Comparison of ENCODE assay signal across 10 cellular contexts in genomic region chr12:77999074-77999715, GRCh38.
A peak's percentile ranks its signal among the peaks of the same experiment; 100 is the strongest.
DNase-seq lines count a peak whose midpoint lies in the region; ATAC-seq and TF ChIP-seq lines count a peak whose summit lies in the region.
"Had no signal": no experiment of that assay in that cellular context is flagged by ENCODE, and none has a peak within 500 bp of the region (broad histone marks: within the 10 kb centered on the region; RNA-seq: fewer than 3 reads in every experiment).

No MANE protein-coding gene starts in this region.

- H3K4me1 Mint-ChIP-seq in H9 = no peaks in the 10 kb centered on the region
- no peaks in the 10 kb centered on the region for H3K4me1 Mint-ChIP-seq in MCF 10A (ENCODE audit: insufficient read depth, unreplicated experiment)

- H3K4ac ChIP-seq in H9 (ENCODE audit: low read depth, low read length) = no peak overlapping the region

- H3K9me3 Mint-ChIP-seq in H9 (no peaks in the 10 kb centered on the region), MCF 10A (ENCODE audit: unreplicated experiment) (no peaks in the 10 kb centered on the region)
- H3K9me3 Mint-ChIP-seq: brain had no signal

- TF ChIP-seq CTCF in H9 (conservative IDR thresholded peaks at IDR 0.05) (no peak), lower lobe of right lung (IDR thresholded peaks at IDR 0.05) (no peak), MCF 10A (IDR thresholded peaks at IDR 0.05; ENCODE audit: unreplicated experiment) (no peak)

- no peak overlapping the region for H3K27ac ChIP-seq in H9 (ENCODE audit: insufficient read length, low read depth, low read length)
- H3K27ac ChIP-seq in lower lobe of right lung = no peak overlapping the region
- H3K27ac ChIP-seq: thyroid gland had no signal

- no peak overlapping the region for H3K4me3 ChIP-seq in lower lobe of right lung
- H3K4me3 ChIP-seq: thyroid gland had no signal

- H2BK12ac ChIP-seq in H9 (ENCODE audit: insufficient read length, low read depth, low read length) = no peak overlapping the region

- no peak overlapping the region for H2AFZ ChIP-seq in H9 (ENCODE audit: low read length)

- WGBS in H9 (ENCODE audit: extremely low coverage, insufficient read length, low lambda C conversion rate) = no CpG with 5 or more reads among the region's 4 CpGs

- H2BK5ac ChIP-seq in H9 (ENCODE audit: insufficient read length, low read length) = no peak overlapping the region

- H3K4me1 ChIP-seq in H9 (ENCODE audit: insufficient read depth, low read length) (no peaks in the 10 kb centered on the region), lower lobe of right lung (no peaks in the 10 kb centered on the region)
- H3K4me1 ChIP-seq: thyroid gland had no signal

- H4K5ac ChIP-seq in H9 (ENCODE audit: insufficient read length, low read depth, low read length) = no peak overlapping the region

- H3K79me2 ChIP-seq in H9 (ENCODE audit: insufficient read depth, low read length) = no peaks in the 10 kb centered on the region

- no peak overlapping the region for H3K4me3 Mint-ChIP-seq in H9
- no peak overlapping the region for H3K4me3 Mint-ChIP-seq in MCF 10A (ENCODE audit: unreplicated experiment)
- H3K4me3 Mint-ChIP-seq: brain had no signal

- H3K14ac ChIP-seq in H9 (ENCODE audit: insufficient read depth, low read length) = no peak overlapping the region

- no peak overlapping the region for H4K91ac ChIP-seq in H9 (ENCODE audit: insufficient read length, low read depth, low read length)

- no peak overlapping the region for H2BK15ac ChIP-seq in H9 (ENCODE audit: low read depth, low read length)

- H3K9me3 ChIP-seq in H9 (ENCODE audit: control insufficient read depth, low read depth, low read length) (no peaks in the 10 kb centered on the region), lower lobe of right lung (no peaks in the 10 kb centered on the region)

- CTCF ChIA-PET in MCF 10A (lab: Yijun Ruan, JAX) = interaction anchor here (0.7 to 3.1 kb wide), 7 partner anchors 10 to 562 kb away, joined by 3 to 16 read pairs (median 5); no protein-coding TSS in a partner anchor

- no peaks in the 10 kb centered on the region for H3K79me1 ChIP-seq in H9 (ENCODE audit: insufficient read depth, low read depth, low read length, poor library complexity, severe bottlenecking)

- intact Hi-C loops in lower lobe of right lung (cut with DNase I) (no loop called here), MCF 10A (cut with micrococcal nuclease) (no loop called here)

- H4K20me1 ChIP-seq in H9 (ENCODE audit: control insufficient read depth, insufficient read depth, insufficient read length) = no peaks in the 10 kb centered on the region

- H3K23ac ChIP-seq in H9 (ENCODE audit: insufficient read length, low read depth, low read length) = no peak overlapping the region

- H3T11ph ChIP-seq in H9 (ENCODE audit: low read length) = no peak overlapping the region

- H2BK20ac ChIP-seq in H9 (ENCODE audit: low read depth, low read length, poor library complexity, severe bottlenecking) = peak overlapping the region; percentile 45

- BruUV-seq in MCF 10A (replicated peaks; lab: Mats Ljungman, UMichigan) = no TSS peak

- no peak overlapping the region for H3K4me2 ChIP-seq in H9 (ENCODE audit: insufficient read depth, insufficient read length, low read length)

- H4K8ac ChIP-seq in H9 (replicated peaks; ENCODE audit: insufficient read length, low read depth, low read length) = no peak overlapping the region

- H3K18ac ChIP-seq in H9 (ENCODE audit: insufficient read length, low read depth, low read length) = no peak overlapping the region

- no peaks in the 10 kb centered on the region for H3K27me3 Mint-ChIP-seq in H9 (ENCODE audit: low read depth)
- no peaks in the 10 kb centered on the region for H3K27me3 Mint-ChIP-seq in MCF 10A (ENCODE audit: insufficient read depth, unreplicated experiment)
- H3K27me3 Mint-ChIP-seq: brain had no signal

- H2BK120ac ChIP-seq in H9 (ENCODE audit: low read depth, low read length, poor library complexity, severe bottlenecking) = no peak overlapping the region

- H3K36me3 ChIP-seq in lower lobe of right lung = no peaks in the 10 kb centered on the region
- H3K36me3 ChIP-seq: thyroid gland had no signal

- H3K27ac Mint-ChIP-seq in H9 (0 out of 7 replicates have a peak overlapping the region, but pooled peaks of 1 of the 3 experiments have one; percentile 31), MCF 10A (ENCODE audit: low read depth, unreplicated experiment) (no peak overlapping the region)

- DNase-seq in H9 = no peak
- DNase-seq in lower lobe of right lung = no peak
- no peak for DNase-seq in occipital lobe (lab: John Stamatoyannopoulos, UW)
- DNase-seq in activated CD4-positive, alpha-beta T cell treated with anti-CD3 and anti-CD28 coated beads for 4 hours = no peak
- no peak for DNase-seq in effector CD4-positive, alpha-beta T cell
- DNase-seq in MCF 10A (ENCODE audit: unreplicated experiment) = no peak
- DNase-seq: thyroid gland had no signal

- H3K27me3 ChIP-seq in H9 (ENCODE audit: insufficient read depth, low read length) (no peaks in the 10 kb centered on the region), lower lobe of right lung (ENCODE audit: low read depth) (no peaks in the 10 kb centered on the region)
- H3K27me3 ChIP-seq: thyroid gland had no signal

- H3K36me3 Mint-ChIP-seq in H9 (ENCODE audit: insufficient read depth in 1 of 3, low read depth in 3 of 3) (no peaks in the 10 kb centered on the region), MCF 10A (ENCODE audit: insufficient read depth, unreplicated experiment) (no peaks in the 10 kb centered on the region)
- H3K36me3 Mint-ChIP-seq: brain had no signal

- no peaks in the 10 kb centered on the region for H3K23me2 ChIP-seq in H9 (ENCODE audit: insufficient read length, low read depth, low read length, poor library complexity, severe bottlenecking)

- POLR2A ChIA-PET in MCF 10A (lab: Yijun Ruan, JAX) = no interaction called here

- no peak overlapping the region for H3K56ac ChIP-seq in H9 (ENCODE audit: insufficient read length, low read depth, low read length)

- ATAC-seq in GM18517 (IDR thresholded peaks at IDR 0.05; ENCODE audit: unreplicated experiment) (peak; percentile 79), HG03571 (IDR thresholded peaks at IDR 0.05; ENCODE audit: unreplicated experiment) (peak; percentile 48), lower lobe of right lung (peak; percentile 66 to 68)

- H2AK5ac ChIP-seq in H9 (ENCODE audit: insufficient read length, low read length) = no peak overlapping the region

- no peak overlapping the region for H3K9ac ChIP-seq in H9 (ENCODE audit: extremely low read depth, insufficient read length, low read length)
